ENCODE assay signal across 22 cellular contexts in genomic region chr13:105334211-105334610, GRCh38.
A peak's percentile ranks its signal among the peaks of the same experiment; 100 is the strongest.
DNase-seq lines count a peak whose midpoint lies in the region; ATAC-seq, FAIRE-seq and TF ChIP-seq lines count a peak whose summit lies in the region.
"Had no signal": no experiment of that assay in that cellular context is flagged by ENCODE, and none has a peak within 500 bp of the region (broad histone marks: within the 10 kb centered on the region; RNA-seq: fewer than 3 reads in every experiment).

No MANE protein-coding gene starts in this region.

- H3K4me2 ChIP-seq in fibroblast of lung (ENCODE audit: extremely low read depth, insufficient read depth, low read length) (no peak overlapping the region), neuronal stem cell (ENCODE audit: insufficient read depth, low read length, poor library complexity, severe bottlenecking) (no peak overlapping the region), HepG2 (ENCODE audit: low read depth, low read length) (no peak overlapping the region)
- H3K4me2 ChIP-seq: A549, GM23338, hepatocyte had no signal

- H2AK5ac ChIP-seq in neuronal stem cell (ENCODE audit: low read depth, low read length), result no peak overlapping the region

- DNase-seq in ACHN, result peak; percentile 4
- peak; percentile 22 for DNase-seq in MG63
- DNase-seq in fibroblast of lung (ENCODE audit: low read depth in 2 of 2), result peak; percentile 51 to 88
- DNase-seq in neuronal stem cell (ENCODE audit: low spot score), result no peak
- DNase-seq in HepG2 (ENCODE audit: low spot score), result no peak
- DNase-seq in cortex of kidney (lab: John Stamatoyannopoulos, UW), result no peak
- no peak for DNase-seq in GM19238 (ENCODE audit: insufficient read length, low spot score)
- DNase-seq: activated CD8-positive, alpha-beta T cell treated with anti-CD3 and anti-CD28 coated beads for 36 hours; Caco-2; colonic mucosa; left lung; NCI-H1436; posterior cingulate gyrus; T-cell had no signal

- FAIRE-seq in HepG2 (lab: Jason Lieb, UNC), result no peak
- FAIRE-seq: A549, GM12891 had no signal

- H3K4ac ChIP-seq in neuronal stem cell (ENCODE audit: low read length), result no peak overlapping the region

- H3K18ac ChIP-seq in neuronal stem cell (ENCODE audit: low read length), result no peak overlapping the region

- H3K9me3 ChIP-seq in MG63 (no peaks in the 10 kb centered on the region), fibroblast of lung (ENCODE audit: control insufficient read depth, insufficient read depth, low read depth, low read length) (no peaks in the 10 kb centered on the region), neuronal stem cell (replicated peaks in 1 of 2; ENCODE audit: control insufficient read depth in 2 of 2, insufficient read depth in 1 of 2, low read depth in 1 of 2, low read length in 2 of 2) (peaks cover 0 to 2% of the 10 kb centered on the region in 2 donors), HepG2 (ENCODE audit: low read length) (peaks cover 61% of the 10 kb centered on the region)
- H3K9me3 ChIP-seq: A549, Caco-2, colonic mucosa had no signal

- ATAC-seq in HG02884 (IDR thresholded peaks at IDR 0.05; ENCODE audit: unreplicated experiment), result no peak
- no peak for ATAC-seq in HepG2
- ATAC-seq: A549; activated CD8-positive, alpha-beta T cell treated with anti-CD3 and anti-CD28 coated beads for 36 hours; GM23338; left lung; stimulated activated effector memory CD8-positive, alpha-beta T cell treated with anti-CD3 and anti-CD28 coated beads, Interleukin-12 subunit alpha, Interleukin-12 subunit beta, amount 100 ng/mL, for 72 hours; T-cell had no signal

- H3K27me3 ChIP-seq in MG63, result no peaks in the 10 kb centered on the region
- H3K27me3 ChIP-seq in fibroblast of lung (ENCODE audit: control insufficient read depth, insufficient read depth, low read length), result no peaks in the 10 kb centered on the region
- no peaks in the 10 kb centered on the region for H3K27me3 ChIP-seq in neuronal stem cell (ENCODE audit: control insufficient read depth in 3 of 3, insufficient read depth in 3 of 3, low read depth in 1 of 3, low read length in 3 of 3)
- H3K27me3 ChIP-seq in HepG2 (ENCODE audit: control insufficient read depth in 1 of 2, insufficient read depth in 2 of 2, low read length in 2 of 2), result no peaks in the 10 kb centered on the region; a peak in 1 of 5 replicates
- H3K27me3 ChIP-seq: colonic mucosa, hepatocyte, left lung had no signal

- H3K79me2 ChIP-seq in fibroblast of lung (ENCODE audit: control insufficient read depth, insufficient read depth, low read length) (no peaks in the 10 kb centered on the region), HepG2 (ENCODE audit: insufficient read depth, low read length) (no peaks in the 10 kb centered on the region)
- H3K79me2 ChIP-seq: hepatocyte had no signal

- H3K4me3 ChIP-seq in MG63 (no peak overlapping the region), fibroblast of lung (replicated peaks in 1 of 4; ENCODE audit: control extremely low read depth in 1 of 4, insufficient read depth in 1 of 4, low read depth in 3 of 4, low read length in 4 of 4) (no peak overlapping the region), neuronal stem cell (ENCODE audit: low read length in 2 of 2) (no peak overlapping the region), HepG2 (replicated peaks in 1 of 3; ENCODE audit: insufficient read depth in 1 of 3, low read depth in 2 of 3, low read length in 3 of 3) (no peak overlapping the region)
- H3K4me3 ChIP-seq: A549, colonic mucosa, GM23338, hepatocyte, left lung had no signal

- in situ Hi-C loops in ACHN (cut with HindIII; ENCODE audit: low pct_ligation_motif_present, low pct_unique_long_range_greater_than_20kb, low sequenced_read_pairs), result no loop called here
- in situ Hi-C loops in HepG2 (cut with HindIII; ENCODE audit: extremely low pct_ligation_motif_present, low pct_unique_long_range_greater_than_20kb), result no loop called here

- H2BK15ac ChIP-seq in neuronal stem cell (ENCODE audit: low read length), result no peak overlapping the region

- H2BK5ac ChIP-seq in neuronal stem cell (ENCODE audit: low read length), result no peak overlapping the region

- H2AFZ ChIP-seq in fibroblast of lung (ENCODE audit: low read length), result no peak overlapping the region
- peak overlapping the region; percentile 48 for H2AFZ ChIP-seq in neuronal stem cell (ENCODE audit: low read length)
- no peak overlapping the region for H2AFZ ChIP-seq in HepG2 (ENCODE audit: low read length)
- H2AFZ ChIP-seq: GM23338, hepatocyte had no signal

- no peak overlapping the region for H4K91ac ChIP-seq in neuronal stem cell (ENCODE audit: low read depth, low read length, poor library complexity)

- no peak overlapping the region for H3K9ac ChIP-seq in fibroblast of lung (ENCODE audit: insufficient read depth, low read length)
- no peak overlapping the region for H3K9ac ChIP-seq in neuronal stem cell (ENCODE audit: low read depth, low read length, poor library complexity)
- no peak overlapping the region for H3K9ac ChIP-seq in HepG2 (ENCODE audit: insufficient read depth, low read depth, low read length)

- no peaks in the 10 kb centered on the region for H3K79me1 ChIP-seq in neuronal stem cell (ENCODE audit: low read depth, low read length)

- H3K14ac ChIP-seq in neuronal stem cell (ENCODE audit: low read length), result no peak overlapping the region

- H2BK120ac ChIP-seq in neuronal stem cell (ENCODE audit: low read depth, low read length), result no peak overlapping the region

- H3K23ac ChIP-seq in neuronal stem cell (ENCODE audit: low read depth, low read length, poor library complexity), result no peak overlapping the region

- TF ChIP-seq EP300 in HepG2 (IDR thresholded peaks at IDR 0.05; ENCODE audit: low read depth in 2 of 2, low read length in 2 of 2) (no peak), HepG2 (CRISPR knock-in tag; IDR thresholded peaks at IDR 0.05; ENCODE audit: borderline replicate concordance) (no peak)

- TF ChIP-seq POLR2A in HepG2 (IDR thresholded peaks at IDR 0.05; ENCODE audit: insufficient read depth in 1 of 2, low read depth in 2 of 2, low read length in 2 of 2), result no peak

- H4K8ac ChIP-seq in neuronal stem cell (ENCODE audit: low read depth, low read length), result no peak overlapping the region

- no peaks in the 10 kb centered on the region for H4K20me1 ChIP-seq in fibroblast of lung (ENCODE audit: control insufficient read depth, extremely low read depth, insufficient read depth, low read length)
- H4K20me1 ChIP-seq in HepG2 (ENCODE audit: insufficient read depth, low read length), result no peaks in the 10 kb centered on the region

- no peak for TF ChIP-seq CTCF in fibroblast of lung (conservative IDR thresholded peaks at IDR 0.05 in 1 of 2, IDR thresholded peaks at IDR 0.05 in 1 of 2; ENCODE audit: low read depth in 1 of 2, low read length in 2 of 2)
- no peak for TF ChIP-seq CTCF in HepG2 (CRISPR knock-in tag; IDR thresholded peaks at IDR 0.05)

- POLR2A ChIA-PET in HepG2 (lab: Yijun Ruan, JAX), result no interaction called here

- WGBS in neuronal stem cell (ENCODE audit: extremely low coverage in 2 of 2, insufficient read length in 2 of 2, insufficient replicate concordance in 1 of 2), 2 donors, result no CpG with 5 or more reads among the region's 3 CpGs
- whole genome bisulfite sequencing in HepG2 (ENCODE audit: low lambda C conversion rate), result 18% methylated on average over 3 of the region's 3 CpGs

- intact Hi-C loops in HepG2 (cut with micrococcal nuclease; ENCODE audit: unreplicated experiment), result no loop called here

- H2BK12ac ChIP-seq in neuronal stem cell (ENCODE audit: low read length), result no peak overlapping the region

- H3K4me1 ChIP-seq in fibroblast of lung (ENCODE audit: control insufficient read depth, extremely low read depth, insufficient read depth, low read length) (peaks cover 10% of the 10 kb centered on the region), neuronal stem cell (ENCODE audit: control insufficient read depth in 2 of 2, insufficient read depth in 1 of 2, low read depth in 1 of 2, low read length in 2 of 2) (peaks cover 3 to 4% of the 10 kb centered on the region in 2 donors), HepG2 (ENCODE audit: insufficient read depth, low read length) (no peaks in the 10 kb centered on the region)
- H3K4me1 ChIP-seq: A549, Caco-2, colonic mucosa had no signal

- CTCF ChIA-PET in HepG2 (lab: Yijun Ruan, JAX; ENCODE audit: low intra/inter-chr PET ratio, low total read pairs), result no interaction called here

- no TSS peak for BruUV-seq in HepG2 (replicated peaks; lab: Mats Ljungman, UMichigan)

- H3K27ac ChIP-seq in fibroblast of lung (ENCODE audit: insufficient read depth, low read length), result peak overlapping the region; percentile 43
- H3K27ac ChIP-seq in neuronal stem cell (replicated peaks; ENCODE audit: low read length), result no peak overlapping the region
- H3K27ac ChIP-seq in HepG2 (ENCODE audit: extremely low read length, insufficient read depth, low read length), result no peak overlapping the region
- H3K27ac ChIP-seq: A549, colonic mucosa, epithelial cell of prostate, hepatocyte, left lung, VCaP had no signal

- H3K36me3 ChIP-seq in MG63, result no peaks in the 10 kb centered on the region
- H3K36me3 ChIP-seq in fibroblast of lung (ENCODE audit: control insufficient read depth, insufficient read depth, low read length), result no peaks in the 10 kb centered on the region
- H3K36me3 ChIP-seq in neuronal stem cell (replicated peaks in 1 of 2; ENCODE audit: control insufficient read depth in 2 of 2, insufficient read depth in 2 of 2, low read length in 2 of 2), result no peaks in the 10 kb centered on the region
- no peaks in the 10 kb centered on the region for H3K36me3 ChIP-seq in HepG2 (replicated peaks in 1 of 2; ENCODE audit: control insufficient read depth in 1 of 2, insufficient read depth in 2 of 2, low read length in 2 of 2)
- H3K36me3 ChIP-seq: colonic mucosa, left lung had no signal

- no peak for TF ChIP-seq RAD21 in HepG2 (CRISPR knock-in tag; IDR thresholded peaks at IDR 0.05)

TF ChIP-seq in HepG2, 621 proteins besides CTCF, POLR2A, EP300 and RAD21:
- TF ChIP-seq KDM5B (CRISPR knock-in tag; IDR thresholded peaks at IDR 0.05; ENCODE audit: borderline replicate concordance), result no peak

Comparison
In these comparisons a context has a peak if more than half of its experiments do, and no peak if none do; other contexts are left out.
1. DNase-seq: peak in ACHN (single experiment), MG63 (single experiment) and fibroblast of lung (2 of 2); none in neuronal stem cell (single experiment), HepG2 (single experiment), cortex of kidney (single experiment) and GM19238 (single experiment).